Comparison of ENCODE assay signal across 8 cellular contexts in the genomic region with DNA sequence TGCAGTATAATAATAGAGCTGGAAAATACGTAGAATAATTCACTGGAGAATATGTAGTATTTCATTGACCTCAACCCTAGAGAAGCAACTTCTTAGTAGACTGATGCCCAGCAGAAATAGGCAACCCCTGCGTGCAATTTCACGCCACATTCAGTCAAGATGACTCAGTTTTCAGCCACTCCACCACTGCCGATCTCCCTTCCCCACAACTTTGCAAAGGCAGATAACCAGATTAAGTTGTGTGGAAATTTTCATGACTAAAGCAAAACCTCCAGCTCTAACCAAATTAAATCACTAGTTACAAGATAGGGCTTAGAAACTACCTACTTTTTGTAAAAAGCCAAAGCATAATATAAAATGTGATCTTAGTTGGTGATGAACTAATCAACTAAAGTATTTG.
A peak's percentile ranks its signal among the peaks of the same experiment; 100 is the strongest.
DNase-seq lines count a peak whose midpoint lies in the region; ATAC-seq and TF ChIP-seq lines count a peak whose summit lies in the region.

No MANE protein-coding gene starts in this region.

- H3K4me2 ChIP-seq in OCI-LY7 (ENCODE audit: low read length), result peak overlapping the region; percentile 67

- no peak overlapping the region for H3K4me3 ChIP-seq in OCI-LY7 (ENCODE audit: low read depth, low read length, poor library complexity, severe bottlenecking)

- H4K20me1 ChIP-seq in OCI-LY7 (ENCODE audit: insufficient read depth, low read length), result no peaks in the 10 kb centered on the region

- H3K27me3 Mint-ChIP-seq in nephron progenitor cell (ENCODE audit: low read depth, poor library complexity), result no peaks in the 10 kb centered on the region

- peak; percentile 38 for ATAC-seq in GM21360 (IDR thresholded peaks at IDR 0.05; ENCODE audit: unreplicated experiment)
- ATAC-seq in GM21529 (IDR thresholded peaks at IDR 0.05; ENCODE audit: unreplicated experiment), result no peak
- no peak for ATAC-seq in GM21723 (IDR thresholded peaks at IDR 0.05; ENCODE audit: unreplicated experiment)

- no peaks in the 10 kb centered on the region; the same call in 1 of the 2 replicates for H3K9me3 ChIP-seq in OCI-LY7 (ENCODE audit: low read length)

- TF ChIP-seq CTCF in OCI-LY7 (conservative IDR thresholded peaks at IDR 0.05; ENCODE audit: low read length) (no peak), nephron progenitor cell (IDR thresholded peaks at IDR 0.05) (no peak)

- no peaks in the 10 kb centered on the region for H3K79me2 ChIP-seq in OCI-LY7 (ENCODE audit: insufficient read depth, low read depth, low read length)

- no peaks in the 10 kb centered on the region for H3K9me3 Mint-ChIP-seq in nephron progenitor cell

- intact Hi-C loops in OCI-LY7 (cut with micrococcal nuclease; ENCODE audit: unreplicated experiment), result no loop called here

- H3K4me3 Mint-ChIP-seq in nephron progenitor cell, result no peak overlapping the region

- H3K27ac ChIP-seq in OCI-LY7 (ENCODE audit: low read depth, low read length, poor library complexity, severe bottlenecking), result peak overlapping the region; percentile 79

- H3K9me2 ChIP-seq in OCI-LY7 (ENCODE audit: insufficient read depth, low read length), result no peaks in the 10 kb centered on the region

- no TSS peak for BruUV-seq in OCI-LY7 (replicated peaks; lab: Mats Ljungman, UMichigan)

- no peak for DNase-seq in OCI-LY7 (ENCODE audit: low spot score)
- peak; percentile 68 for DNase-seq in activated naive CD4-positive, alpha-beta T cell treated with Interleukin-2 at 50 U/mL for 16 hours
- DNase-seq in nephron progenitor cell, result no peak
- no peak for DNase-seq in DMS153 (lab: John Stamatoyannopoulos, UW)
- DNase-seq in NCI-H2029 (lab: John Stamatoyannopoulos, UW), result no peak

- peaks cover 2% of the 10 kb centered on the region for H3K4me1 Mint-ChIP-seq in nephron progenitor cell

- peak overlapping the region; percentile 83; the same call in 1 of the 2 replicates for H2AFZ ChIP-seq in OCI-LY7 (ENCODE audit: low read length)

- peaks cover 57% of the 10 kb centered on the region for H3K4me1 ChIP-seq in OCI-LY7 (ENCODE audit: insufficient read depth, low read length, poor library complexity, severe bottlenecking)

- H3K27ac Mint-ChIP-seq in nephron progenitor cell, result peak overlapping the region; percentile 29

- H3K36me3 Mint-ChIP-seq in nephron progenitor cell (ENCODE audit: low read depth), result peaks cover 36% of the 10 kb centered on the region

- CTCF ChIA-PET in OCI-LY7 (lab: Charles Lee; ENCODE audit: unreplicated experiment), result interaction anchor here (1.8 kb wide), 1 partner anchor 42 kb away, joined by 5 read pairs; no protein-coding TSS in a partner anchor

- POLR2A ChIA-PET in OCI-LY7 (lab: Charles Lee), result interaction anchor here (0.7 to 14.5 kb wide), 22 partner anchors 7 to 113 kb away, joined by 3 to 139 read pairs (median 7); partner anchors contain the start of gene STK17B

- H3K36me3 ChIP-seq in OCI-LY7 (ENCODE audit: insufficient read depth, low read length), result no peaks in the 10 kb centered on the region; the same call in 1 of the 2 replicates
